Comparison of ENCODE assay signal across 17 cellular contexts in the genomic region with DNA sequence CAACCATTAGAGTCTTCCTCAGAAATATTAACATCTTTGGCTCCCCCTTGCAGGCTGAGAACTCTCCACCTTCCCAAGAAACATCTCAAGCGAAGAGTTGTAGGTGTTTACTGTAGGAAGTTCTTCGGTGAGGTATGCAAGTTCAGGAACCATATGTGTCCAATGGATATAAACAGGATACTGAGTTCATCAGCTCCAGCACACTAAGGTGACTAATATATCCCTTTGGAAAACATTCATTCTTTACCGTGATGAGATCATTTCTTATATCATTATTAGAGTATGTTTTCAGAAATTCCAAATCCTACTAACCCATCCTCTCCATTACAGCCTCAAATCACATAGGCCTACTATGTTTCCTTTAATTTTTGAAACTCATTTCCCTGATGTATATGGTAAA. TPM values are rescaled to one million over a fixed set of nuclear protein-coding genes. Genes with fewer than 3 reads are reported as not detected.
A peak's percentile ranks its signal among the peaks of the same experiment; 100 is the strongest.
DNase-seq lines count a peak whose midpoint lies in the region; FAIRE-seq and TF ChIP-seq lines count a peak whose summit lies in the region.
"Had no signal": no experiment of that assay in that cellular context is flagged by ENCODE, and none has a peak within 500 bp of the region (broad histone marks: within the 10 kb centered on the region; RNA-seq: fewer than 3 reads in every experiment).

No MANE protein-coding gene starts in this region.

- H3K9me3 Mint-ChIP-seq in astrocyte (ENCODE audit: unreplicated experiment), result peaks cover 2% of the 10 kb centered on the region
- H3K9me3 Mint-ChIP-seq: CD4-positive, alpha-beta T cell had no signal

- peaks cover 4% of the 10 kb centered on the region for H3K4me1 ChIP-seq in astrocyte (ENCODE audit: insufficient read depth, low read length)
- no peaks in the 10 kb centered on the region for H3K4me1 ChIP-seq in mesenchymal stem cell (ENCODE audit: control insufficient read depth, insufficient read depth, low read depth, low read length)
- H3K4me1 ChIP-seq: Peyer's patch had no signal

- DNase-seq in HCEC 1CT, result peak; percentile 75
- DNase-seq in astrocyte (ENCODE audit: low read depth), result peak; percentile 47
- peak; percentile 10 for DNase-seq in fibroblast of the aortic adventitia (ENCODE audit: low read depth)
- peak; percentile 9 for DNase-seq in skeletal muscle cell (ENCODE audit: low read depth)
- no peak for DNase-seq in mesenchymal stem cell
- no peak for DNase-seq in AG08396 (ENCODE audit: low spot score)
- no peak for DNase-seq in activated CD4-positive, alpha-beta T cell treated with anti-CD3 and anti-CD28 coated beads, Interleukin-2, amount 50 U/mL, for 48 hours
- DNase-seq: Calu3; CD4-positive, alpha-beta T cell; H7; MV-4-11; NCI-H1417 treated with DMSO at 0.1 percent for 48 hours; NCI-H2029 treated with DMSO at 0.1 percent for 48 hours; NCI-H510A treated with DMSO at 0.1 percent for 48 hours; Peyer's patch; SIG-M5 had no signal

- H2BK15ac ChIP-seq in mesenchymal stem cell (ENCODE audit: low read depth, poor library complexity, severe bottlenecking), result no peak overlapping the region

- H3K27ac ChIP-seq in astrocyte (ENCODE audit: low read depth, low read length) (peak overlapping the region; percentile 69), mesenchymal stem cell (ENCODE audit: low read length, poor library complexity, severe bottlenecking) (no peak overlapping the region)
- H3K27ac ChIP-seq: Peyer's patch had no signal

- peak overlapping the region; percentile 39 for H3K9ac ChIP-seq in astrocyte (ENCODE audit: low read length)
- no peak overlapping the region for H3K9ac ChIP-seq in mesenchymal stem cell (ENCODE audit: low read length)

- no peak overlapping the region for H2AK5ac ChIP-seq in mesenchymal stem cell (ENCODE audit: low read length, severe bottlenecking)

- FAIRE-seq in astrocyte (lab: Jason Lieb, UNC), result peak; percentile 20

- no peak overlapping the region for H2BK12ac ChIP-seq in mesenchymal stem cell (ENCODE audit: low read length in 2 of 2)

- no peak overlapping the region for H4K8ac ChIP-seq in mesenchymal stem cell (ENCODE audit: low read length)

- WGBS in mesenchymal stem cell, result no CpG with 5 or more reads among the region's 3 CpGs

- H2AFZ ChIP-seq in astrocyte (ENCODE audit: low read depth, low read length), result no peak overlapping the region
- H2AFZ ChIP-seq in mesenchymal stem cell (ENCODE audit: low read depth, low read length), result no peak overlapping the region

- no peaks in the 10 kb centered on the region for H3K79me2 ChIP-seq in astrocyte (ENCODE audit: insufficient read depth, low read length)

- no peak overlapping the region for H2BK120ac ChIP-seq in mesenchymal stem cell (ENCODE audit: low read depth, low read length)

- no peak overlapping the region for H3K23ac ChIP-seq in mesenchymal stem cell (ENCODE audit: low read length in 2 of 2)

- H4K20me1 ChIP-seq in astrocyte (ENCODE audit: insufficient read depth, low read length), result no peaks in the 10 kb centered on the region

- no peaks in the 10 kb centered on the region for H3K36me3 Mint-ChIP-seq in astrocyte (ENCODE audit: low read depth, unreplicated experiment)

- no peak overlapping the region for H3K4me3 ChIP-seq in astrocyte (ENCODE audit: insufficient read depth, low read depth, low read length)
- H3K4me3 ChIP-seq in fibroblast of the aortic adventitia (ENCODE audit: low read depth, low read length), result no peak overlapping the region
- no peak overlapping the region for H3K4me3 ChIP-seq in skeletal muscle cell (ENCODE audit: low read depth, low read length)
- H3K4me3 ChIP-seq in mesenchymal stem cell (ENCODE audit: insufficient read depth in 1 of 2, low read depth in 1 of 2, low read length in 2 of 2), result no peak overlapping the region
- H3K4me3 ChIP-seq: Peyer's patch had no signal

- H3K27me3 Mint-ChIP-seq in astrocyte (ENCODE audit: low read depth, unreplicated experiment), result no peaks in the 10 kb centered on the region

- H3K14ac ChIP-seq in mesenchymal stem cell (ENCODE audit: low read length in 2 of 2), result no peak overlapping the region

- no peaks in the 10 kb centered on the region for H3K79me1 ChIP-seq in mesenchymal stem cell (replicated peaks; ENCODE audit: low read length, poor library complexity, severe bottlenecking)

- TF ChIP-seq CTCF in astrocyte (IDR thresholded peaks at IDR 0.05; ENCODE audit: insufficient read depth, low read depth, low read length) (no peak), fibroblast of the aortic adventitia (IDR thresholded peaks at IDR 0.05; ENCODE audit: insufficient read depth, low read length) (no peak)

- no peak overlapping the region for H3K4me3 Mint-ChIP-seq in astrocyte (ENCODE audit: unreplicated experiment)
- H3K4me3 Mint-ChIP-seq: B cell; CD4-positive, alpha-beta T cell had no signal

- H3K36me3 ChIP-seq in astrocyte (ENCODE audit: insufficient read depth, low read length), result no peaks in the 10 kb centered on the region
- no peaks in the 10 kb centered on the region for H3K36me3 ChIP-seq in mesenchymal stem cell (ENCODE audit: control insufficient read depth in 1 of 2, insufficient read depth in 2 of 2, low read depth in 1 of 2, low read length in 2 of 2)
- H3K36me3 ChIP-seq: Peyer's patch had no signal

- no peak overlapping the region for H4K91ac ChIP-seq in mesenchymal stem cell (ENCODE audit: low read length)

- no peaks in the 10 kb centered on the region for H3K9me3 ChIP-seq in astrocyte (ENCODE audit: insufficient read depth, low read depth, low read length)
- no peaks in the 10 kb centered on the region for H3K9me3 ChIP-seq in mesenchymal stem cell (ENCODE audit: control insufficient read depth, low read length)
- H3K9me3 ChIP-seq: Peyer's patch had no signal

- H3K4me2 ChIP-seq in astrocyte (ENCODE audit: low read length), result peak overlapping the region; percentile 48
- H3K4me2 ChIP-seq in mesenchymal stem cell (ENCODE audit: low read length, poor library complexity, severe bottlenecking), result no peak overlapping the region

- no peak overlapping the region for H3K18ac ChIP-seq in mesenchymal stem cell (ENCODE audit: low read depth in 1 of 2, low read length in 2 of 2)

- no peak overlapping the region for H3K4ac ChIP-seq in mesenchymal stem cell (ENCODE audit: low read depth in 1 of 2, low read length in 2 of 2)

- no peak overlapping the region for H3K27ac Mint-ChIP-seq in astrocyte (ENCODE audit: unreplicated experiment)
- H3K27ac Mint-ChIP-seq: B cell; CD4-positive, alpha-beta T cell had no signal

- H3K27me3 ChIP-seq in astrocyte (ENCODE audit: insufficient read depth, low read length) (no peaks in the 10 kb centered on the region), mesenchymal stem cell (ENCODE audit: control insufficient read depth in 1 of 2, insufficient read depth in 1 of 2, low read length in 2 of 2) (no peaks in the 10 kb centered on the region)
- H3K27me3 ChIP-seq: Peyer's patch had no signal

- H2BK5ac ChIP-seq in mesenchymal stem cell (ENCODE audit: low read depth, low read length, poor library complexity, severe bottlenecking), result no peak overlapping the region

- no peaks in the 10 kb centered on the region for H3K4me1 Mint-ChIP-seq in astrocyte (ENCODE audit: low read depth, unreplicated experiment)
- H3K4me1 Mint-ChIP-seq: B cell had no signal

RNA-seq across cellular contexts. Expression of gene PRMT6, which starts 37.3 kb away (rescaled TPM):
- total RNA-seq in astrocyte (14.2 and 14.9 TPM in 2 replicates), fibroblast of the aortic adventitia (ENCODE audit: low replicate concordance) (18.3 and 20.1 TPM in 2 replicates)
- 8.4 TPM for polyA plus RNA-seq in mesenchymal stem cell (2013, experiment 1 of 2)
- 8.5 TPM for polyA plus RNA-seq in mesenchymal stem cell (2013, experiment 2 of 2)

Comparison
In these comparisons a context has a peak if more than half of its experiments do, and no peak if none do; other contexts are left out.
1. DNase-seq: peak in HCEC 1CT (single experiment), astrocyte (single experiment), fibroblast of the aortic adventitia (single experiment) and skeletal muscle cell (single experiment); none in mesenchymal stem cell (single experiment), AG08396 (single experiment) and activated CD4-positive, alpha-beta T cell treated with anti-CD3 and anti-CD28 coated beads, Interleukin-2, amount 50 U/mL, for 48 hours (0 of 2).